1 cellular context compared by ENCODE assay signal in genomic region chr19:32498641-32499200, GRCh38.
TF ChIP-seq lines count a peak whose summit lies in the region.

No MANE protein-coding gene starts in this region.

TF ChIP-seq in GM12878, 131 proteins besides CTCF, POLR2A, EP300 and RAD21 (continued from another document):
- TF ChIP-seq ZNF687 (IDR thresholded peaks at IDR 0.05): no peak
- no peak for TF ChIP-seq RUNX3 (IDR thresholded peaks at IDR 0.05; ENCODE audit: low read length)
- TF ChIP-seq MTA2 (IDR thresholded peaks at IDR 0.05; ENCODE audit: low read depth): peak; percentile 22; the same call in 1 of the 2 replicates
- TF ChIP-seq HDAC2 (IDR thresholded peaks at IDR 0.05): no peak
- TF ChIP-seq BACH1 (IDR thresholded peaks at IDR 0.05; ENCODE audit: borderline replicate concordance): no peak
- TF ChIP-seq CUX1 (IDR thresholded peaks at IDR 0.05; ENCODE audit: insufficient replicate concordance, low read depth, low read length): no peak
- no peak for TF ChIP-seq ZNF622 (IDR thresholded peaks at IDR 0.05)
